1 cellular context compared by ENCODE assay signal in the genomic region with DNA sequence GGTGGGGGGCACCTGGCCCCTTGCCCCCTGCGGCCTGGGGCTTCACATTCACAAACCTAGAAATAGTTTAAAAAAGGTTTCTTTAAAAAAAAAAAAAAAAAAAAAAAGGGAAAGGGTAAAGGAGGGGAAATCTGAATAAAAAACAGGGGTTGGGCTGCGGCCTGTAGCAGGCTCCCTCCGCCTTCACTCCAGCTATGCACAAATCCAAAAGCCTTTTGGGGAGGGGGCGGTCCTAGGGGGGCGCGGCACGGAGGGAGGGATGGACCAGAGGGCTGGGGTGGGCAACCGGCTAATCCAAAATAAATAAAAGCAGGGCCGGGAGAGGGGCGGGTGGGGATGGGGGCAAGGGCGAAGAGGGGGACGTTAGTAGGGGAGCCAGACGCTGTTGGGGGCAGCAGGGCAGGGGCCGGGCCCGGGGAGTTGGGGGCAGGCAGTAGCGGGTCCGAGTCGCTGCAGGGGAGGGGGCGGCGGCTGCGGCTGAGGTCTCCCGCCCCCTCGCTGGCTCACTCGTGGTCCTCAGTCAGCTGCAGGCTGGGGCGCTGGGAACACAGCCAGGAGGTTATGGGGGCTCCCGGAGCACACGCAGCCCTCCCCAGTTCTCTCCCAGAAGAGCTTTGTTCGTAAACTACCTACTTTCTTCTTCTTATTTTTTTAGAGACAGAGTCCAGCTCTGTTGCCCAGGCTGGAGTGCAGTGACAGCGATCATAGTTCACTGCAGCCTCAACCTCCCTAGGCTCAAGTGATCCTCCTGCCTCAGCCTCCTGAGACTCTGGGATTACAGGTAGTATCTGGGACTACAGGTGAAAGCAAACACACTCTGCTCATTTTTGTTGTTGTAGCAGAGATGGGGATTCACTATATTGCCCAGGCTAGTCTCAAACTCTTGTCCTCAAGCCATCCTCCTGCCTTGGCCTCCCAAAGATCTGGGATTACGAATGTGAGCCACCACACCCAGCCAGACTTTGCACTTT.
A peak's percentile ranks its signal among the peaks of the same experiment; 100 is the strongest.
TF ChIP-seq lines count a peak whose summit lies in the region.

No MANE protein-coding gene starts in this region.

TF ChIP-seq in HepG2, 621 proteins besides CTCF, POLR2A, EP300 and RAD21:
- no peak for TF ChIP-seq YEATS2 (CRISPR knock-in tag; IDR thresholded peaks at IDR 0.05; ENCODE audit: borderline replicate concordance)
- TF ChIP-seq, protein P1, sequence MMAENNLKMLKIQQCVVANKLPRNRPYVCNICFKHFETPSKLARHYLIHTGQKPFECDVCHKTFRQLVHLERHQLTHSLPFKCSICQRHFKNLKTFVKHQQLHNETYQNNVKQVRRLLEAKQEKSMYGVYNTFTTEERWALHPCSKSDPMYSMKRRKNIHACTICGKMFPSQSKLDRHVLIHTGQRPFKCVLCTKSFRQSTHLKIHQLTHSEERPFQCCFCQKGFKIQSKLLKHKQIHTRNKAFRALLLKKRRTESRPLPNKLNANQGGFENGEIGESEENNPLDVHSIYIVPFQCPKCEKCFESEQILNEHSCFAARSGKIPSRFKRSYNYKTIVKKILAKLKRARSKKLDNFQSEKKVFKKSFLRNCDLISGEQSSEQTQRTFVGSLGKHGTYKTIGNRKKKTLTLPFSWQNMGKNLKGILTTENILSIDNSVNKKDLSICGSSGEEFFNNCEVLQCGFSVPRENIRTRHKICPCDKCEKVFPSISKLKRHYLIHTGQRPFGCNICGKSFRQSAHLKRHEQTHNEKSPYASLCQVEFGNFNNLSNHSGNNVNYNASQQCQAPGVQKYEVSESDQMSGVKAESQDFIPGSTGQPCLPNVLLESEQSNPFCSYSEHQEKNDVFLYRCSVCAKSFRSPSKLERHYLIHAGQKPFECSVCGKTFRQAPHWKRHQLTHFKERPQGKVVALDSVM (CRISPR knock-in tag; IDR thresholded peaks at IDR 0.05), result peak; percentile 91
- TF ChIP-seq ZBTB44 (CRISPR knock-in tag; IDR thresholded peaks at IDR 0.05), result no peak
- no peak for TF ChIP-seq BRCA1 (CRISPR knock-in tag; IDR thresholded peaks at IDR 0.05)
- TF ChIP-seq ZMYM3 (CRISPR knock-in tag; IDR thresholded peaks at IDR 0.05), result 0 out of 2 replicates have a peak, but pooled peaks have one; percentile 20
- TF ChIP-seq, protein P2, sequence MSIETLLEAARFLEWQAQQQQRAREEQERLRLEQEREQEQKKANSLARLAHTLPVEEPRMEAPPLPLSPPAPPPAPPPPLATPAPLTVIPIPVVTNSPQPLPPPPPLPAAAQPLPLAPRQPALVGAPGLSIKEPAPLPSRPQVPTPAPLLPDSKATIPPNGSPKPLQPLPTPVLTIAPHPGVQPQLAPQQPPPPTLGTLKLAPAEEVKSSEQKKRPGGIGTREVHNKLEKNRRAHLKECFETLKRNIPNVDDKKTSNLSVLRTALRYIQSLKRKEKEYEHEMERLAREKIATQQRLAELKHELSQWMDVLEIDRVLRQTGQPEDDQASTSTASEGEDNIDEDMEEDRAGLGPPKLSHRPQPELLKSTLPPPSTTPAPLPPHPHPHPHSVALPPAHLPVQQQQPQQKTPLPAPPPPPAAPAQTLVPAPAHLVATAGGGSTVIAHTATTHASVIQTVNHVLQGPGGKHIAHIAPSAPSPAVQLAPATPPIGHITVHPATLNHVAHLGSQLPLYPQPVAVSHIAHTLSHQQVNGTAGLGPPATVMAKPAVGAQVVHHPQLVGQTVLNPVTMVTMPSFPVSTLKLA (IDR thresholded peaks at IDR 0.05), result no peak
- no peak for TF ChIP-seq ETV5 (CRISPR knock-in tag; IDR thresholded peaks at IDR 0.05; ENCODE audit: borderline replicate concordance)
TF ChIP-seq in HepG2: peak in this region for 2.
